In genomic region chr3:164278550-164278949, GRCh38 we compare ENCODE assay signal across 40 cellular contexts.
"Had no signal": no experiment of that assay in that cellular context is flagged by ENCODE, and none has a peak within 500 bp of the region (broad histone marks: within the 10 kb centered on the region; RNA-seq: fewer than 3 reads in every experiment).

No MANE protein-coding gene starts in this region.

- ATAC-seq: activated naive CD4-positive, alpha-beta T cell treated with anti-CD3 and anti-CD28 coated beads, Interleukin-2, amount 50 U/mL, for 72 hours; activated naive CD8-positive, alpha-beta T cell treated with anti-CD3 and anti-CD28 coated beads, Interleukin-2, amount 50 U/mL, for 24 hours; activated T-cell treated with anti-CD3 and anti-CD28 coated beads, Interleukin-2, amount 50 U/mL, for 4 hours; activated T-cell treated with anti-CD3 and anti-CD28 coated beads, Interleukin-2, amount 50 U/mL, for 72 hours; activated T-helper 17 cell treated with anti-CD3 and anti-CD28 coated beads, Interleukin-2, amount 50 U/mL, for 72 hours; body of pancreas had no signal

- FAIRE-seq: astrocyte, bronchial epithelial cell had no signal

- H3K36me3 Mint-ChIP-seq: activated naive CD4-positive, alpha-beta T cell treated with anti-CD3 and anti-CD28 coated beads, Interleukin-2, amount 10 ng/mL, durations not matched to agents 7 days and 5 days; activated naive CD4-positive, alpha-beta T cell treated with anti-CD3 and anti-CD28 coated beads, Interleukin-2, amount 50 U/mL, for 24 hours; activated naive CD8-positive, alpha-beta T cell; activated naive CD8-positive, alpha-beta T cell treated with anti-CD3 and anti-CD28 coated beads for 36 hours; activated naive CD8-positive, alpha-beta T cell treated with anti-CD3 and anti-CD28 coated beads, Interleukin-2, amount 10 ng/mL, durations not matched to agents 7 days and 5 days; brain had no signal

- H3K4me1 ChIP-seq: adrenal gland, ascending aorta, body of pancreas, breast epithelium had no signal

- H3K4me1 Mint-ChIP-seq: activated naive CD4-positive, alpha-beta T cell treated with anti-CD3 and anti-CD28 coated beads, Interleukin-2, amount 10 ng/mL, durations not matched to agents 7 days and 5 days; activated naive CD4-positive, alpha-beta T cell treated with anti-CD3 and anti-CD28 coated beads, Interleukin-2, amount 50 U/mL, for 24 hours; activated naive CD8-positive, alpha-beta T cell treated with anti-CD3 and anti-CD28 coated beads for 36 hours; activated naive CD8-positive, alpha-beta T cell treated with anti-CD3 and anti-CD28 coated beads, Interleukin-2, amount 10 ng/mL, durations not matched to agents 7 days and 5 days; activated naive CD8-positive, alpha-beta T cell treated with anti-CD3 and anti-CD28 coated beads, Interleukin-2, amount 50 U/mL, for 24 hours; activated T-helper 17 cell treated with anti-CD3 and anti-CD28 coated beads, Interleukin-2, amount 50 U/mL, for 72 hours; brain; central memory CD8-positive, alpha-beta T cell had no signal

- H3K36me3 ChIP-seq: adrenal gland, ascending aorta, brain microvascular endothelial cell, breast epithelium, cardiac muscle cell had no signal

- H3K9me3 ChIP-seq: adrenal gland, ascending aorta had no signal

- H3K4me3 Mint-ChIP-seq: activated naive CD4-positive, alpha-beta T cell treated with anti-CD3 and anti-CD28 coated beads for 36 hours; activated naive CD4-positive, alpha-beta T cell treated with anti-CD3 and anti-CD28 coated beads, Interleukin-2, amount 10 ng/mL, durations not matched to agents 7 days and 5 days; activated naive CD4-positive, alpha-beta T cell treated with anti-CD3 and anti-CD28 coated beads, Interleukin-2, amount 50 U/mL, for 24 hours; activated naive CD8-positive, alpha-beta T cell; activated naive CD8-positive, alpha-beta T cell treated with anti-CD3 and anti-CD28 coated beads for 36 hours; activated naive CD8-positive, alpha-beta T cell treated with anti-CD3 and anti-CD28 coated beads, Interleukin-2, amount 10 ng/mL, durations not matched to agents 7 days and 5 days; activated naive CD8-positive, alpha-beta T cell treated with anti-CD3 and anti-CD28 coated beads, Interleukin-2, amount 50 U/mL, for 24 hours; activated T-cell treated with anti-CD3 and anti-CD28 coated beads, Interleukin-2, amount 50 U/mL, for 24 hours; activated T-cell treated with anti-CD3 and anti-CD28 coated beads, Interleukin-2, amount 50 U/mL, for 4 hours; activated T-cell treated with anti-CD3 and anti-CD28 coated beads, Interleukin-2, amount 50 U/mL, for 72 hours; activated T-helper 1 cell treated with anti-CD3 and anti-CD28 coated beads, Interleukin-12 subunit alpha, Interleukin-12 subunit beta, Interleukin-2, Interleukin-4 antibody, amounts not matched to agents 30 ng/mL and 10 ng/mL and 1 ng/mL, durations not matched to agents 14 hours and 24 hours and 36 hours; activated T-helper 17 cell treated with anti-CD3 and anti-CD28 coated beads, Interleukin-2, amount 50 U/mL, for 72 hours; brain; central memory CD8-positive, alpha-beta T cell had no signal

- H3K27ac ChIP-seq: adrenal gland, ascending aorta, body of pancreas, brain microvascular endothelial cell, breast epithelium, cardiac muscle cell had no signal

- H3K27ac Mint-ChIP-seq: activated naive CD4-positive, alpha-beta T cell treated with anti-CD3 and anti-CD28 coated beads for 36 hours; activated naive CD4-positive, alpha-beta T cell treated with anti-CD3 and anti-CD28 coated beads, Interleukin-2, amount 10 ng/mL, durations not matched to agents 7 days and 5 days; activated naive CD4-positive, alpha-beta T cell treated with anti-CD3 and anti-CD28 coated beads, Interleukin-2, amount 50 U/mL, for 24 hours; activated naive CD4-positive, alpha-beta T cell treated with anti-CD3 and anti-CD28 coated beads, Interleukin-2, amount 50 U/mL, for 72 hours; activated naive CD8-positive, alpha-beta T cell; activated naive CD8-positive, alpha-beta T cell treated with anti-CD3 and anti-CD28 coated beads for 36 hours; activated naive CD8-positive, alpha-beta T cell treated with anti-CD3 and anti-CD28 coated beads, Interleukin-2, amount 10 ng/mL, durations not matched to agents 7 days and 5 days; activated naive CD8-positive, alpha-beta T cell treated with anti-CD3 and anti-CD28 coated beads, Interleukin-2, amount 50 U/mL, for 24 hours; activated T-cell treated with anti-CD3 and anti-CD28 coated beads, Interleukin-2, amount 50 U/mL, for 24 hours; activated T-cell treated with anti-CD3 and anti-CD28 coated beads, Interleukin-2, amount 50 U/mL, for 72 hours; activated T-helper 1 cell treated with anti-CD3 and anti-CD28 coated beads, Interleukin-12 subunit alpha, Interleukin-12 subunit beta, Interleukin-2, Interleukin-4 antibody, amounts not matched to agents 30 ng/mL and 10 ng/mL and 1 ng/mL, durations not matched to agents 14 hours and 24 hours and 36 hours; activated T-helper 17 cell treated with anti-CD3 and anti-CD28 coated beads, Interleukin-2, amount 50 U/mL, for 72 hours; activated T-helper 2 cell treated with anti-CD3 and anti-CD28 coated beads, Interferon-gamma antibody, Interleukin-2, Interleukin-4, amounts not matched to agents 10 μg/mL and 5 μg/mL and 100 μg/mL, durations not matched to agents 14 hours and 24 hours and 36 hours; brain had no signal

- DNase-seq: activated effector memory CD4-positive, alpha-beta T cell treated with anti-CD3 and anti-CD28 coated beads, Interleukin-2, amount 50 U/mL, for 16 hours; activated effector memory CD4-positive, alpha-beta T cell treated with Interleukin-2 at 50 U/mL for 16 hours; activated gamma-delta T cell; activated gamma-delta T cell treated with Interleukin-2 at 50 U/mL for 16 hours; activated naive CD4-positive, alpha-beta T cell; activated naive CD4-positive, alpha-beta T cell treated with anti-CD3 and anti-CD28 coated beads for 36 hours; activated naive CD4-positive, alpha-beta T cell treated with anti-CD3 and anti-CD28 coated beads, Interleukin-2, amount 10 ng/mL, durations not matched to agents 7 days and 5 days; activated naive CD4-positive, alpha-beta T cell treated with anti-CD3 and anti-CD28 coated beads, Interleukin-2, amount 50 U/mL, for 16 hours; activated naive CD4-positive, alpha-beta T cell treated with Interleukin-2 at 50 U/mL for 16 hours; activated naive CD8-positive, alpha-beta T cell treated with anti-CD3 and anti-CD28 coated beads for 36 hours; activated naive CD8-positive, alpha-beta T cell treated with anti-CD3 and anti-CD28 coated beads, Interleukin-2, amount 10 ng/mL, durations not matched to agents 7 days and 5 days; activated naive CD8-positive, alpha-beta T cell treated with anti-CD3 and anti-CD28 coated beads, Interleukin-2, amount 50 U/mL, for 24 hours; activated T-cell treated with anti-CD3 and anti-CD28 coated beads for 4 hours; activated T-cell treated with anti-CD3 and anti-CD28 coated beads, Interleukin-2, amount 50 U/mL, for 1 hour; activated T-cell treated with anti-CD3 and anti-CD28 coated beads, Interleukin-2, amount 50 U/mL, for 24 hours; activated T-cell treated with anti-CD3 and anti-CD28 coated beads, Interleukin-2, amount 50 U/mL, for 4 hours; activated T-cell treated with anti-CD3 and anti-CD28 coated beads, Interleukin-2, amount 50 U/mL, for 48 hours; activated T-cell treated with anti-CD3 and anti-CD28 coated beads, Interleukin-2, amount 50 U/mL, for 72 hours; adrenal gland; amniotic stem cell; amygdala; anterior cingulate cortex; body of pancreas; brain microvascular endothelial cell; caudate nucleus; central memory CD4-positive, alpha-beta T cell; cerebellar nuclear complex had no signal

- H3K27me3 ChIP-seq: adrenal gland, ascending aorta, body of pancreas, brain microvascular endothelial cell, breast epithelium, cardiac muscle cell had no signal

- H3K4me3 ChIP-seq: adrenal gland, ascending aorta, body of pancreas, breast epithelium, cardiac muscle cell had no signal

- H3K27me3 Mint-ChIP-seq: activated naive CD4-positive, alpha-beta T cell treated with anti-CD3 and anti-CD28 coated beads, Interleukin-2, amount 10 ng/mL, durations not matched to agents 7 days and 5 days; activated naive CD4-positive, alpha-beta T cell treated with anti-CD3 and anti-CD28 coated beads, Interleukin-2, amount 50 U/mL, for 24 hours; activated naive CD8-positive, alpha-beta T cell; activated naive CD8-positive, alpha-beta T cell treated with anti-CD3 and anti-CD28 coated beads for 36 hours; activated naive CD8-positive, alpha-beta T cell treated with anti-CD3 and anti-CD28 coated beads, Interleukin-2, amount 10 ng/mL, durations not matched to agents 7 days and 5 days; activated naive CD8-positive, alpha-beta T cell treated with anti-CD3 and anti-CD28 coated beads, Interleukin-2, amount 50 U/mL, for 24 hours; activated T-cell treated with anti-CD3 and anti-CD28 coated beads, Interleukin-2, amount 50 U/mL, for 24 hours; activated T-helper 17 cell treated with anti-CD3 and anti-CD28 coated beads, Interleukin-2, amount 50 U/mL, for 72 hours; brain; central memory CD8-positive, alpha-beta T cell had no signal
